1 cellular context compared by ENCODE assay signal in the genomic region with DNA sequence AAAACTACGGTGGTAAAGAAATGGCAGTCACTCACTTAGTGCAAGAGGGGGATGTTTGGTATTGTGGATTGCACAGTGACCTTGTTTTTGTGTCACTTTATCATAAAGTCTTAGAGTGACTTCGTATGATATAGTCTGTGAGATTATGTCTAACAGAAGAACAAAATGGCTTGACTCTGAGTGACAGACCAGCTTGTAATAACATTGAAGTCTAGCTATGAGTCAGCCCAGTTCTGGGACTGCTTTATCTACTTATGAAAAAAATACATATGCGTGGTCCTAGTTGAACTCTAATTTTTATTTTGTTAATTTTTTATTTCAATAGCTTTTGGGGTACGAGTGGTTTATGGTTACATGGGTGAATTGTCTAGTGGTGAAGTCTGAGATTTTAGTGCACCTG.
TF ChIP-seq lines count a peak whose summit lies in the region.

No MANE protein-coding gene starts in this region.

TF ChIP-seq in GM12878, 131 proteins besides CTCF, POLR2A, EP300 and RAD21:
- TF ChIP-seq, protein P1, sequence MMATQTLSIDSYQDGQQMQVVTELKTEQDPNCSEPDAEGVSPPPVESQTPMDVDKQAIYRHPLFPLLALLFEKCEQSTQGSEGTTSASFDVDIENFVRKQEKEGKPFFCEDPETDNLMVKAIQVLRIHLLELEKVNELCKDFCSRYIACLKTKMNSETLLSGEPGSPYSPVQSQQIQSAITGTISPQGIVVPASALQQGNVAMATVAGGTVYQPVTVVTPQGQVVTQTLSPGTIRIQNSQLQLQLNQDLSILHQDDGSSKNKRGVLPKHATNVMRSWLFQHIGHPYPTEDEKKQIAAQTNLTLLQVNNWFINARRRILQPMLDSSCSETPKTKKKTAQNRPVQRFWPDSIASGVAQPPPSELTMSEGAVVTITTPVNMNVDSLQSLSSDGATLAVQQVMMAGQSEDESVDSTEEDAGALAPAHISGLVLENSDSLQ (IDR thresholded peaks at IDR 0.05) = peak; percentile 45; the same call in 1 of the 2 replicates
- no peak for TF ChIP-seq ASH2L (IDR thresholded peaks at IDR 0.05; ENCODE audit: borderline replicate concordance, low read depth)
- TF ChIP-seq, protein P2, sequence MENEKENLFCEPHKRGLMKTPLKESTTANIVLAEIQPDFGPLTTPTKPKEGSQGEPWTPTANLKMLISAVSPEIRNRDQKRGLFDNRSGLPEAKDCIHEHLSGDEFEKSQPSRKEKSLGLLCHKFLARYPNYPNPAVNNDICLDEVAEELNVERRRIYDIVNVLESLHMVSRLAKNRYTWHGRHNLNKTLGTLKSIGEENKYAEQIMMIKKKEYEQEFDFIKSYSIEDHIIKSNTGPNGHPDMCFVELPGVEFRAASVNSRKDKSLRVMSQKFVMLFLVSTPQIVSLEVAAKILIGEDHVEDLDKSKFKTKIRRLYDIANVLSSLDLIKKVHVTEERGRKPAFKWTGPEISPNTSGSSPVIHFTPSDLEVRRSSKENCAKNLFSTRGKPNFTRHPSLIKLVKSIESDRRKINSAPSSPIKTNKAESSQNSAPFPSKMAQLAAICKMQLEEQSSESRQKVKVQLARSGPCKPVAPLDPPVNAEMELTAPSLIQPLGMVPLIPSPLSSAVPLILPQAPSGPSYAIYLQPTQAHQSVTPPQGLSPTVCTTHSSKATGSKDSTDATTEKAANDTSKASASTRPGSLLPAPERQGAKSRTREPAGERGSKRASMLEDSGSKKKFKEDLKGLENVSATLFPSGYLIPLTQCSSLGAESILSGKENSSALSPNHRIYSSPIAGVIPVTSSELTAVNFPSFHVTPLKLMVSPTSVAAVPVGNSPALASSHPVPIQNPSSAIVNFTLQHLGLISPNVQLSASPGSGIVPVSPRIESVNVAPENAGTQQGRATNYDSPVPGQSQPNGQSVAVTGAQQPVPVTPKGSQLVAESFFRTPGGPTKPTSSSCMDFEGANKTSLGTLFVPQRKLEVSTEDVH (IDR thresholded peaks at IDR 0.05; ENCODE audit: low read depth, partially characterized antibody) = no peak
